10 cellular contexts compared by ENCODE assay signal in the genomic region with DNA sequence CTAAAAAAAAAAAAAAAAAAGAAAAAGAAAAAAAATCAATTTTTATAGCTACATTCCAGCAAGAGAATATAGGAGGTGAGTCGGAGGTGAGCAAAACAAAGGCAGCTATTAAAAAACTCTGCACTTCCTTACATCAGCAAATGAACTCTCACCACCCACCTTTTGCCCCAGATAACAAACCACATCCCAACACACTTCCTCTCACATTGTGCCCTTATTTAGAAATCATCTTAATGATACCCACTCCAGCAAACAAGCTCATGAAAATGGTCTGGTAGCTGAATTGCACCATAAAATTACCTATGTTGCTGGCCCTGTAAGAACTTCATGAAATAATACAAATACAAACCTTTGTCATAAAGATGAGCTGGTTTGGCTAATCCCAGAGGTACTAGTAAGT.
DNase-seq lines count a peak whose midpoint lies in the region; ATAC-seq, FAIRE-seq and TF ChIP-seq lines count a peak whose summit lies in the region.
"Had no signal": no experiment of that assay in that cellular context is flagged by ENCODE, and none has a peak within 500 bp of the region (broad histone marks: within the 10 kb centered on the region; RNA-seq: fewer than 3 reads in every experiment).

No MANE protein-coding gene starts in this region.

- no peak overlapping the region for H2AFZ ChIP-seq in MM.1S (ENCODE audit: low read length)
- H2AFZ ChIP-seq in GM12878 (ENCODE audit: control insufficient read depth, low read depth, low read length) = no peak overlapping the region

- SMC1A ChIA-PET in GM12878 (lab: Charles Lee; ENCODE audit: uncharacterized antibody, unreplicated experiment) = interaction anchor here (0.6 to 1.9 kb wide), 11 partner anchors 10 to 456 kb away, joined by 3 to 12 read pairs (median 4); no protein-coding TSS in a partner anchor

- H3K4me2 ChIP-seq in MM.1S (ENCODE audit: low read depth, low read length) (peak overlapping the region; percentile 16; the same call in 1 of the 2 replicates), GM12878 (ENCODE audit: control insufficient read depth, insufficient read depth) (no peak overlapping the region)

- H3K27ac Mint-ChIP-seq in stimulated activated naive CD8-positive, alpha-beta T cell treated with anti-CD3 and anti-CD28 coated beads, Interleukin-15, amount 100 ng/mL, for 72 hours = peak overlapping the region in 1 of 2 donors; percentile 54

- no peak overlapping the region for H3K9ac ChIP-seq in MM.1S (ENCODE audit: low read length)
- H3K9ac ChIP-seq in GM12878 (ENCODE audit: control insufficient read depth, insufficient read depth, low read length) = no peak overlapping the region

- H3K27me3 Mint-ChIP-seq in stimulated activated naive CD8-positive, alpha-beta T cell treated with anti-CD3 and anti-CD28 coated beads, Interleukin-15, amount 100 ng/mL, for 72 hours = no peaks in the 10 kb centered on the region

- ATAC-seq in GM12878 (peak; percentile 76), HG02981 (IDR thresholded peaks at IDR 0.05; ENCODE audit: unreplicated experiment) (no peak), GM21576 (IDR thresholded peaks at IDR 0.05; ENCODE audit: unreplicated experiment) (no peak)
- ATAC-seq in stimulated activated naive CD8-positive, alpha-beta T cell treated with anti-CD3 and anti-CD28 coated beads, Interleukin-15, amount 100 ng/mL, for 72 hours = peak; percentile 97

- FAIRE-seq in GM12878 (lab: Jason Lieb, UNC) = no peak
- FAIRE-seq: HTR-8/SVneo had no signal

- intact Hi-C loops in GM12878 (cut with micrococcal nuclease; ENCODE audit: unreplicated experiment) = loop anchor here (5.0 to 10.0 kb wide), 2 partner anchors 61 to 83 kb away; no protein-coding TSS in a partner anchor

- no peaks in the 10 kb centered on the region for H3K9me2 ChIP-seq in MM.1S (replicated peaks; ENCODE audit: insufficient read depth, low read length)

- H3K4me1 Mint-ChIP-seq in stimulated activated naive CD8-positive, alpha-beta T cell treated with anti-CD3 and anti-CD28 coated beads, Interleukin-15, amount 100 ng/mL, for 72 hours = peaks cover 61% of the 10 kb centered on the region

- RAD21 ChIA-PET in GM12878 (lab: Charles Lee; ENCODE audit: unreplicated experiment) = interaction anchor here (0.7 to 1.2 kb wide), 7 partner anchors 25 to 520 kb away, joined by 3 to 7 read pairs (median 3); no protein-coding TSS in a partner anchor

- H3K9me3 Mint-ChIP-seq in stimulated activated naive CD8-positive, alpha-beta T cell treated with anti-CD3 and anti-CD28 coated beads, Interleukin-15, amount 100 ng/mL, for 72 hours = no peaks in the 10 kb centered on the region

- peak overlapping the region; percentile 3 to 5 for H3K4me3 Mint-ChIP-seq in stimulated activated naive CD8-positive, alpha-beta T cell treated with anti-CD3 and anti-CD28 coated beads, Interleukin-15, amount 100 ng/mL, for 72 hours

- 0% methylated on average over 1 of the region's 1 CpG for WGBS in GM12878 (ENCODE audit: insufficient coverage, insufficient replicate concordance, low lambda C conversion rate, missing lambda C conversion rate)

- H4K20me1 ChIP-seq in MM.1S (ENCODE audit: insufficient read depth, low read length) = no peaks in the 10 kb centered on the region
- H4K20me1 ChIP-seq in GM12878 (ENCODE audit: control insufficient read depth, insufficient read depth) = no peaks in the 10 kb centered on the region

- H3K36me3 ChIP-seq in MM.1S (replicated peaks; ENCODE audit: insufficient read depth, low read length) = no peaks in the 10 kb centered on the region
- no peaks in the 10 kb centered on the region for H3K36me3 ChIP-seq in GM12878 (ENCODE audit: control insufficient read depth in 2 of 2, insufficient read depth in 2 of 2, low read length in 1 of 2)

- POLR2A ChIA-PET in GM12878 (lab: Charles Lee) = interaction anchor here (0.6 to 1.4 kb wide), 7 partner anchors 30 to 1448 kb away, joined by 3 to 10 read pairs (median 5); a partner anchor contains a TSS

- H3K4me3 ChIP-seq in MM.1S (ENCODE audit: low read length) (no peak overlapping the region), GM12878 (no peak overlapping the region)

- H3K27me3 ChIP-seq in MM.1S (replicated peaks; ENCODE audit: insufficient read depth, low read length) = no peaks in the 10 kb centered on the region
- no peaks in the 10 kb centered on the region for H3K27me3 ChIP-seq in GM12878 (replicated peaks in 1 of 2; ENCODE audit: control insufficient read depth in 2 of 2, insufficient read depth in 2 of 2, low read length in 1 of 2)
- H3K27me3 ChIP-seq: neutrophil had no signal

- no peaks in the 10 kb centered on the region for H3K9me3 ChIP-seq in MM.1S (replicated peaks; ENCODE audit: insufficient read depth, low read length)
- no peaks in the 10 kb centered on the region for H3K9me3 ChIP-seq in GM12878 (replicated peaks; ENCODE audit: control insufficient read depth, insufficient read depth, low read length)
- H3K9me3 ChIP-seq: neutrophil had no signal

- TF ChIP-seq EP300 in GM12878 (IDR thresholded peaks at IDR 0.05; ENCODE audit: borderline replicate concordance in 1 of 2, control insufficient read depth in 1 of 2, low read depth in 2 of 2, low read length in 2 of 2) = no peak; a peak in 1 of 4 replicates

- H3F3A ChIP-seq in MM.1S (ENCODE audit: insufficient read depth, low read length) = no peaks in the 10 kb centered on the region

- BruUV-seq in GM12878 (replicated peaks; lab: Mats Ljungman, UMichigan) = no TSS peak

- DNase-seq in activated gamma-delta T cell treated with Interleukin-2 at 50 U/mL for 16 hours (peak; percentile 43), activated gamma-delta T cell (lab: John Stamatoyannopoulos, UW) (no peak), MM.1S (peak; percentile 40), GM12878 (ENCODE audit: low read depth, low spot score) (no peak), GM10266 (ENCODE audit: extremely low spot score) (no peak)
- peak in 1 of 2 donors; percentile 48 for DNase-seq in stimulated activated naive CD8-positive, alpha-beta T cell treated with anti-CD3 and anti-CD28 coated beads, Interleukin-15, amount 100 ng/mL, for 72 hours

- H3K4me1 ChIP-seq in MM.1S (ENCODE audit: low read length) (peaks cover 10% of the 10 kb centered on the region), GM12878 (ENCODE audit: control insufficient read depth, insufficient read depth, low read length) (no peaks in the 10 kb centered on the region)

- no peak overlapping the region for H3K27ac ChIP-seq in MM.1S (ENCODE audit: low read length)
- no peak overlapping the region for H3K27ac ChIP-seq in GM12878 (ENCODE audit: control insufficient read depth, insufficient read depth)
- H3K27ac ChIP-seq: neutrophil had no signal

- H3K79me2 ChIP-seq in MM.1S (ENCODE audit: low read length) (no peaks in the 10 kb centered on the region), GM12878 (ENCODE audit: control insufficient read depth, insufficient read depth, low read length) (no peaks in the 10 kb centered on the region)

- TF ChIP-seq CTCF in MM.1S (IDR thresholded peaks at IDR 0.05; ENCODE audit: low read length) (no peak), GM12878 (IDR thresholded peaks at IDR 0.05 in 2 of 3, conservative IDR thresholded peaks at IDR 0.05 in 1 of 3; ENCODE audit: control insufficient read depth in 2 of 3, extremely low read depth in 1 of 3, insufficient read depth in 1 of 3, low read depth in 3 of 3, low read length in 3 of 3) (no peak), GM10266 (IDR thresholded peaks at IDR 0.05; ENCODE audit: control insufficient read depth, insufficient read depth, low read depth, missing control alignments) (no peak)

- TF ChIP-seq POLR2A in GM12878 (IDR thresholded peaks at IDR 0.05; ENCODE audit: low read depth, low read length) = no peak

- TF ChIP-seq RAD21 in GM12878 (IDR thresholded peaks at IDR 0.05; ENCODE audit: insufficient read depth, low read depth, low read length) = no peak

- in situ Hi-C loops in GM12878 (cut with MboI) = no loop called here

- CTCF ChIA-PET in GM12878 (lab: Yijun Ruan, JAX) = interaction anchor here (0.6 to 0.8 kb wide), 2 partner anchors 13 to 39 kb away, joined by 3 to 4 read pairs; no protein-coding TSS in a partner anchor

TF ChIP-seq in GM12878, 131 proteins besides CTCF, POLR2A, EP300 and RAD21 (continues in another document):
- TF ChIP-seq MXI1 (IDR thresholded peaks at IDR 0.05; ENCODE audit: low read depth, low read length) (no peak), RB1 (IDR thresholded peaks at IDR 0.05; ENCODE audit: borderline replicate concordance) (no peak)
- TF ChIP-seq, protein P1, sequence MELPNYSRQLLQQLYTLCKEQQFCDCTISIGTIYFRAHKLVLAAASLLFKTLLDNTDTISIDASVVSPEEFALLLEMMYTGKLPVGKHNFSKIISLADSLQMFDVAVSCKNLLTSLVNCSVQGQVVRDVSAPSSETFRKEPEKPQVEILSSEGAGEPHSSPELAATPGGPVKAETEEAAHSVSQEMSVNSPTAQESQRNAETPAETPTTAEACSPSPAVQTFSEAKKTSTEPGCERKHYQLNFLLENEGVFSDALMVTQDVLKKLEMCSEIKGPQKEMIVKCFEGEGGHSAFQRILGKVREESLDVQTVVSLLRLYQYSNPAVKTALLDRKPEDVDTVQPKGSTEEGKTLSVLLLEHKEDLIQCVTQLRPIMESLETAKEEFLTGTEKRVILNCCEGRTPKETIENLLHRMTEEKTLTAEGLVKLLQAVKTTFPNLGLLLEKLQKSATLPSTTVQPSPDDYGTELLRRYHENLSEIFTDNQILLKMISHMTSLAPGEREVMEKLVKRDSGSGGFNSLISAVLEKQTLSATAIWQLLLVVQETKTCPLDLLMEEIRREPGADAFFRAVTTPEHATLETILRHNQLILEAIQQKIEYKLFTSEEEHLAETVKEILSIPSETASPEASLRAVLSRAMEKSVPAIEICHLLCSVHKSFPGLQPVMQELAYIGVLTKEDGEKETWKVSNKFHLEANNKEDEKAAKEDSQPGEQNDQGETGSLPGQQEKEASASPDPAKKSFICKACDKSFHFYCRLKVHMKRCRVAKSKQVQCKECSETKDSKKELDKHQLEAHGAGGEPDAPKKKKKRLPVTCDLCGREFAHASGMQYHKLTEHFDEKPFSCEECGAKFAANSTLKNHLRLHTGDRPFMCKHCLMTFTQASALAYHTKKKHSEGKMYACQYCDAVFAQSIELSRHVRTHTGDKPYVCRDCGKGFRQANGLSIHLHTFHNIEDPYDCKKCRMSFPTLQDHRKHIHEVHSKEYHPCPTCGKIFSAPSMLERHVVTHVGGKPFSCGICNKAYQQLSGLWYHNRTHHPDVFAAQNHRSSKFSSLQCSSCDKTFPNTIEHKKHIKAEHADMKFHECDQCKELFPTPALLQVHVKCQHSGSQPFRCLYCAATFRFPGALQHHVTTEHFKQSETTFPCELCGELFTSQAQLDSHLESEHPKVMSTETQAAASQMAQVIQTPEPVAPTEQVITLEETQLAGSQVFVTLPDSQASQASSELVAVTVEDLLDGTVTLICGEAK (IDR thresholded peaks at IDR 0.05; ENCODE audit: borderline replicate concordance) = no peak

Comparison
In these comparisons a context has a peak if more than half of its experiments do, and no peak if none do; other contexts are left out.
1. DNase-seq: peak in activated gamma-delta T cell treated with Interleukin-2 at 50 U/mL for 16 hours (single experiment) and MM.1S (single experiment); none in activated gamma-delta T cell (single experiment), GM12878 (single experiment) and GM10266 (single experiment).
2. ATAC-seq: peak in GM12878 (single experiment) and stimulated activated naive CD8-positive, alpha-beta T cell treated with anti-CD3 and anti-CD28 coated beads, Interleukin-15, amount 100 ng/mL, for 72 hours (single experiment); none in HG02981 (single experiment) and GM21576 (single experiment).